Comparison of ENCODE assay signal across 11 cellular contexts in genomic region chr4:48112017-48112667, GRCh38. TPM values are rescaled to one million over a fixed set of nuclear protein-coding genes. Genes with fewer than 3 reads are reported as not detected.
DNase-seq lines count a peak whose midpoint lies in the region; ATAC-seq and TF ChIP-seq lines count a peak whose summit lies in the region.
"Had no signal": no experiment of that assay in that cellular context is flagged by ENCODE, and none has a peak within 500 bp of the region (broad histone marks: within the 10 kb centered on the region; RNA-seq: fewer than 3 reads in every experiment).

No MANE protein-coding gene starts in this region.

- no peak for TF ChIP-seq CTCF in CD4-positive, alpha-beta T cell (IDR thresholded peaks at IDR 0.05)
- TF ChIP-seq CTCF in astrocyte of the spinal cord (IDR thresholded peaks at IDR 0.05; ENCODE audit: low read depth, low read length), result no peak

- no peaks in the 10 kb centered on the region for H3K9me3 Mint-ChIP-seq in CD4-positive, alpha-beta T cell

- H3K4me3 Mint-ChIP-seq in CD4-positive, alpha-beta T cell, result peak overlapping the region; percentile 51

- peak overlapping the region; percentile 52 for H3K27ac Mint-ChIP-seq in CD4-positive, alpha-beta T cell

- H3K36me3 Mint-ChIP-seq in CD4-positive, alpha-beta T cell (ENCODE audit: low read depth), result peaks cover 91% of the 10 kb centered on the region

- no peaks in the 10 kb centered on the region for H3K36me3 ChIP-seq in HUES48 (ENCODE audit: control insufficient read depth, insufficient read depth, low read length)

- peak; percentile 33 for ATAC-seq in CD4-positive, alpha-beta T cell (ENCODE audit: poor library complexity)
- ATAC-seq in HG03457 (IDR thresholded peaks at IDR 0.05; ENCODE audit: unreplicated experiment), result no peak

- no peak overlapping the region for H3K27ac ChIP-seq in CD4-positive, alpha-beta T cell (ENCODE audit: low read depth, low read length)
- H3K27ac ChIP-seq in HUES48 (ENCODE audit: low read depth, low read length), result peak overlapping the region; percentile 31

- H3K4me1 ChIP-seq in HUES48 (ENCODE audit: control insufficient read depth, insufficient read depth, low read length), result peaks cover 42% of the 10 kb centered on the region

- DNase-seq in CD4-positive, alpha-beta T cell, result no peak
- peak; percentile 35 for DNase-seq in astrocyte of the spinal cord (ENCODE audit: low read depth, low spot score)
- peak; percentile 24 for DNase-seq in myocyte (ENCODE audit: low read depth)
- DNase-seq in globus pallidus (ENCODE audit: low spot score), result no peak
- no peak for DNase-seq in activated gamma-delta T cell (lab: John Stamatoyannopoulos, UW)
- DNase-seq in superior temporal gyrus (ENCODE audit: extremely low spot score), result no peak
- DNase-seq: activated CD4-positive, alpha-beta T cell treated with anti-CD3 and anti-CD28 coated beads, Interleukin-2, amount 50 U/mL, for 48 hours; NCI-H146; stimulated activated CD8-positive, alpha-beta memory T cell treated with anti-CD3 and anti-CD28 coated beads, Interleukin-4, amount 100 ng/mL, for 48 hours had no signal

- H3K4me3 ChIP-seq in HUES48 (ENCODE audit: low read depth, low read length) (no peak overlapping the region), astrocyte of the spinal cord (ENCODE audit: low read depth, low read length) (no peak overlapping the region)

- no peaks in the 10 kb centered on the region for H3K9me3 ChIP-seq in CD4-positive, alpha-beta T cell (ENCODE audit: control insufficient read depth, low read length)
- H3K9me3 ChIP-seq in HUES48 (ENCODE audit: control insufficient read depth, insufficient read depth, low read length), result no peaks in the 10 kb centered on the region

- in situ Hi-C loops in astrocyte of the spinal cord (cut with HindIII; ENCODE audit: low sequenced_read_pairs), result no loop called here

- no peaks in the 10 kb centered on the region for H3K27me3 ChIP-seq in CD4-positive, alpha-beta T cell (ENCODE audit: control insufficient read depth, insufficient read depth, low read length)
- no peaks in the 10 kb centered on the region for H3K27me3 ChIP-seq in HUES48 (ENCODE audit: control insufficient read depth, insufficient read depth, low read length)

- intact Hi-C loops in CD4-positive, alpha-beta T cell (cut with DNase I, micrococcal nuclease), result loop anchor here in 1 of 2 experiments (2.0 kb wide), 1 partner anchor 29 kb away; no protein-coding TSS in a partner anchor

- no peak overlapping the region for H3K9ac ChIP-seq in HUES48 (ENCODE audit: low read depth, low read length)

- H3K4me1 Mint-ChIP-seq in CD4-positive, alpha-beta T cell (ENCODE audit: low read depth), result peaks cover 62% of the 10 kb centered on the region

- CTCF ChIA-PET in CD4-positive, alpha-beta T cell (lab: Charles Lee), result no interaction called here

- H3K27me3 Mint-ChIP-seq in CD4-positive, alpha-beta T cell, result no peaks in the 10 kb centered on the region

- POLR2A ChIA-PET in CD4-positive, alpha-beta T cell (lab: Charles Lee), result interaction anchor here (0.6 kb wide), 1 partner anchor 22 kb away, joined by 3 read pairs; the partner anchor contains the start of gene TXK

RNA-seq across cellular contexts. Expression of gene TXK, which starts 21.9 kb away (rescaled TPM):
- total RNA-seq in CD4-positive, alpha-beta T cell, result 10 to 100 TPM; 67.0 to 69.9 TPM
- total RNA-seq in myocyte, result 1.1 and 2.7 TPM in 2 replicates
- 0.81 TPM for polyA plus RNA-seq in myocyte (2012)

Comparison
In these comparisons a context has a peak if more than half of its experiments do, and no peak if none do; other contexts are left out.
1. DNase-seq: peak in astrocyte of the spinal cord (single experiment) and myocyte (single experiment); none in CD4-positive, alpha-beta T cell (0 of 10), globus pallidus (single experiment), activated gamma-delta T cell (single experiment) and superior temporal gyrus (single experiment).
2. RNA of gene TXK, which starts 21.9 kb away (total RNA-seq): 67.0 to 69.9 TPM in CD4-positive, alpha-beta T cell; 1.1 to 2.7 TPM in myocyte; every median in the first group is over 10 times any median in the second.